ENCODE assay signal across 8 cellular contexts in genomic region chr6:149140137-149140909, GRCh38.
DNase-seq lines count a peak whose midpoint lies in the region; ATAC-seq and TF ChIP-seq lines count a peak whose summit lies in the region.

No MANE protein-coding gene starts in this region.

- H3K27ac ChIP-seq in MM.1S (ENCODE audit: low read length) = no peak overlapping the region

- H3K4me1 Mint-ChIP-seq in T-helper 2 cell treated with Interferon-gamma antibody and Interleukin-4, amounts not matched to agents 5 μg/mL and 100 μg/mL, for 36 hours (ENCODE audit: low read depth) = peaks cover 44% of the 10 kb centered on the region

- peak overlapping the region; percentile 87 for H3K4me3 Mint-ChIP-seq in T-helper 2 cell treated with Interferon-gamma antibody and Interleukin-4, amounts not matched to agents 5 μg/mL and 100 μg/mL, for 36 hours

- H3K79me2 ChIP-seq in MM.1S (ENCODE audit: low read length) = no peaks in the 10 kb centered on the region

- H3K36me3 Mint-ChIP-seq in T-helper 2 cell treated with Interferon-gamma antibody and Interleukin-4, amounts not matched to agents 5 μg/mL and 100 μg/mL, for 36 hours (ENCODE audit: low read depth) = peaks cover 44% of the 10 kb centered on the region

- H3K4me2 ChIP-seq in MM.1S (ENCODE audit: low read depth, low read length) = no peak overlapping the region

- H2AFZ ChIP-seq in MM.1S (ENCODE audit: low read length) = no peak overlapping the region

- H3K27ac Mint-ChIP-seq in T-helper 2 cell treated with Interferon-gamma antibody and Interleukin-4, amounts not matched to agents 5 μg/mL and 100 μg/mL, for 36 hours = peak overlapping the region; percentile 100

- H4K20me1 ChIP-seq in MM.1S (ENCODE audit: insufficient read depth, low read length) = no peaks in the 10 kb centered on the region

- no peak for TF ChIP-seq CTCF in GM12865 (IDR thresholded peaks at IDR 0.05; ENCODE audit: insufficient read depth, low read depth, low read length, missing control alignments)
- TF ChIP-seq CTCF in omental fat pad (IDR thresholded peaks at IDR 0.05) = no peak
- TF ChIP-seq CTCF in MM.1S (IDR thresholded peaks at IDR 0.05; ENCODE audit: low read length) = no peak

- H3K4me1 ChIP-seq in MM.1S (ENCODE audit: low read length) = no peaks in the 10 kb centered on the region

- H3K36me3 ChIP-seq in MM.1S (replicated peaks; ENCODE audit: insufficient read depth, low read length) = no peaks in the 10 kb centered on the region

- no peaks in the 10 kb centered on the region for H3F3A ChIP-seq in MM.1S (ENCODE audit: insufficient read depth, low read length)

- no peaks in the 10 kb centered on the region for H3K9me3 ChIP-seq in MM.1S (replicated peaks; ENCODE audit: insufficient read depth, low read length)

- no peaks in the 10 kb centered on the region for H3K27me3 ChIP-seq in MM.1S (replicated peaks; ENCODE audit: insufficient read depth, low read length)

- DNase-seq in GM12865 (ENCODE audit: low read depth) (peak; percentile 85), germinal center (ENCODE audit: low spot score) (peak; percentile 29), omental fat pad (ENCODE audit: low spot score) (no peak), MM.1S (no peak), COLO668 (lab: John Stamatoyannopoulos, UW; ENCODE audit: unreplicated experiment) (no peak), NCI-H2081 treated with DMSO at 0.1 percent for 48 hours (lab: John Stamatoyannopoulos, UW) (no peak)
- peak; percentile 68 for DNase-seq in T-helper 2 cell treated with Interferon-gamma antibody and Interleukin-4, amounts not matched to agents 5 μg/mL and 100 μg/mL, for 36 hours (ENCODE audit: low spot score)

- H3K27me3 Mint-ChIP-seq in T-helper 2 cell treated with Interferon-gamma antibody and Interleukin-4, amounts not matched to agents 5 μg/mL and 100 μg/mL, for 36 hours (ENCODE audit: low read depth) = no peaks in the 10 kb centered on the region

- H3K4me3 ChIP-seq in GM12865 (ENCODE audit: low read depth, low read length) (peak overlapping the region; percentile 48), MM.1S (ENCODE audit: low read length) (no peak overlapping the region)

- H3K9me3 Mint-ChIP-seq in T-helper 2 cell treated with Interferon-gamma antibody and Interleukin-4, amounts not matched to agents 5 μg/mL and 100 μg/mL, for 36 hours = peaks cover 22% of the 10 kb centered on the region

- H3K9ac ChIP-seq in MM.1S (ENCODE audit: low read length) = no peak overlapping the region

- H3K9me2 ChIP-seq in MM.1S (replicated peaks; ENCODE audit: insufficient read depth, low read length) = no peaks in the 10 kb centered on the region

- ATAC-seq in HG02588 (IDR thresholded peaks at IDR 0.05; ENCODE audit: unreplicated experiment) (peak; percentile 77), omental fat pad (ENCODE audit: low FRiP score) (no peak)

Comparison
In these comparisons a context has a peak if more than half of its experiments do, and no peak if none do; other contexts are left out.
1. DNase-seq: peak in GM12865 (single experiment), T-helper 2 cell treated with Interferon-gamma antibody and Interleukin-4, amounts not matched to agents 5 μg/mL and 100 μg/mL, for 36 hours (single experiment) and germinal center (single experiment); none in omental fat pad (single experiment), MM.1S (single experiment), COLO668 (single experiment) and NCI-H2081 treated with DMSO at 0.1 percent for 48 hours (single experiment).